Comparison of ENCODE assay signal across 2 cellular contexts in genomic region chr11:61293869-61294716, GRCh38.
TF ChIP-seq lines count a peak whose summit lies in the region.

No MANE protein-coding gene starts in this region.

TF ChIP-seq in Ishikawa, 13 proteins besides CTCF, POLR2A, EP300 and RAD21:
- TF ChIP-seq TEAD4 (IDR thresholded peaks at IDR 0.05) (no peak; the same call in 1 of the 2 replicates), ZBTB7A (IDR thresholded peaks at IDR 0.05; ENCODE audit: low read depth) (peak; percentile 87), MAX (IDR thresholded peaks at IDR 0.05) (peak; percentile 78; the same call in 1 of the 2 replicates), FOXM1 (IDR thresholded peaks at IDR 0.05; ENCODE audit: borderline replicate concordance, low read depth) (no peak), TCF12 (IDR thresholded peaks at IDR 0.05; ENCODE audit: low read depth) (peak; percentile 50; the same call in 1 of the 2 replicates), NFIC (IDR thresholded peaks at IDR 0.05) (peak; percentile 85), CREB1 (IDR thresholded peaks at IDR 0.05; ENCODE audit: low read depth) (no peak), CEBPB (IDR thresholded peaks at IDR 0.05) (no peak), EGR1 (IDR thresholded peaks at IDR 0.05) (peak; percentile 48; the same call in 1 of the 2 replicates), YY1 (IDR thresholded peaks at IDR 0.05; ENCODE audit: low read depth) (no peak), TAF1 (IDR thresholded peaks at IDR 0.05; ENCODE audit: low read depth) (no peak)
- TF ChIP-seq, protein P1, sequence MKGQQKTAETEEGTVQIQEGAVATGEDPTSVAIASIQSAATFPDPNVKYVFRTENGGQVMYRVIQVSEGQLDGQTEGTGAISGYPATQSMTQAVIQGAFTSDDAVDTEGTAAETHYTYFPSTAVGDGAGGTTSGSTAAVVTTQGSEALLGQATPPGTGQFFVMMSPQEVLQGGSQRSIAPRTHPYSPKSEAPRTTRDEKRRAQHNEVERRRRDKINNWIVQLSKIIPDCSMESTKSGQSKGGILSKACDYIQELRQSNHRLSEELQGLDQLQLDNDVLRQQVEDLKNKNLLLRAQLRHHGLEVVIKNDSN (IDR thresholded peaks at IDR 0.05) = no peak
- TF ChIP-seq, protein P2, sequence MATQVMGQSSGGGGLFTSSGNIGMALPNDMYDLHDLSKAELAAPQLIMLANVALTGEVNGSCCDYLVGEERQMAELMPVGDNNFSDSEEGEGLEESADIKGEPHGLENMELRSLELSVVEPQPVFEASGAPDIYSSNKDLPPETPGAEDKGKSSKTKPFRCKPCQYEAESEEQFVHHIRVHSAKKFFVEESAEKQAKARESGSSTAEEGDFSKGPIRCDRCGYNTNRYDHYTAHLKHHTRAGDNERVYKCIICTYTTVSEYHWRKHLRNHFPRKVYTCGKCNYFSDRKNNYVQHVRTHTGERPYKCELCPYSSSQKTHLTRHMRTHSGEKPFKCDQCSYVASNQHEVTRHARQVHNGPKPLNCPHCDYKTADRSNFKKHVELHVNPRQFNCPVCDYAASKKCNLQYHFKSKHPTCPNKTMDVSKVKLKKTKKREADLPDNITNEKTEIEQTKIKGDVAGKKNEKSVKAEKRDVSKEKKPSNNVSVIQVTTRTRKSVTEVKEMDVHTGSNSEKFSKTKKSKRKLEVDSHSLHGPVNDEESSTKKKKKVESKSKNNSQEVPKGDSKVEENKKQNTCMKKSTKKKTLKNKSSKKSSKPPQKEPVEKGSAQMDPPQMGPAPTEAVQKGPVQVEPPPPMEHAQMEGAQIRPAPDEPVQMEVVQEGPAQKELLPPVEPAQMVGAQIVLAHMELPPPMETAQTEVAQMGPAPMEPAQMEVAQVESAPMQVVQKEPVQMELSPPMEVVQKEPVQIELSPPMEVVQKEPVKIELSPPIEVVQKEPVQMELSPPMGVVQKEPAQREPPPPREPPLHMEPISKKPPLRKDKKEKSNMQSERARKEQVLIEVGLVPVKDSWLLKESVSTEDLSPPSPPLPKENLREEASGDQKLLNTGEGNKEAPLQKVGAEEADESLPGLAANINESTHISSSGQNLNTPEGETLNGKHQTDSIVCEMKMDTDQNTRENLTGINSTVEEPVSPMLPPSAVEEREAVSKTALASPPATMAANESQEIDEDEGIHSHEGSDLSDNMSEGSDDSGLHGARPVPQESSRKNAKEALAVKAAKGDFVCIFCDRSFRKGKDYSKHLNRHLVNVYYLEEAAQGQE (IDR thresholded peaks at IDR 0.05; ENCODE audit: low read depth) = no peak
TF ChIP-seq in Ishikawa: peak in this region for 5.

TF ChIP-seq in H1, 55 proteins besides CTCF, POLR2A, EP300 and RAD21 (continues in another document):
- TF ChIP-seq NRF1 (IDR thresholded peaks at IDR 0.05; ENCODE audit: low read depth, low read length) (no peak), USF2 (IDR thresholded peaks at IDR 0.05; ENCODE audit: low read length) (no peak), KDM4A (IDR thresholded peaks at IDR 0.05; ENCODE audit: low read depth, low read length, severe bottlenecking) (no peak), TEAD4 (IDR thresholded peaks at IDR 0.05; ENCODE audit: low read depth, low read length) (no peak), KDM1A (IDR thresholded peaks at IDR 0.05; ENCODE audit: borderline replicate concordance, low read length) (no peak), TBP (IDR thresholded peaks at IDR 0.05; ENCODE audit: low read depth, low read length) (no peak), JUN (IDR thresholded peaks at IDR 0.05; ENCODE audit: low read depth, low read length) (no peak), CTBP2 (IDR thresholded peaks at IDR 0.05; ENCODE audit: borderline replicate concordance, insufficient read depth, insufficient read length, low read length) (no peak), MAX (IDR thresholded peaks at IDR 0.05) (peak; percentile 73; the same call in 1 of the 2 replicates), SIN3A (conservative IDR thresholded peaks at IDR 0.05 in 1 of 2, IDR thresholded peaks at IDR 0.05 in 1 of 2; ENCODE audit: low read depth in 1 of 2, low read length in 2 of 2) (peak; percentile 2 to 32; a peak in 1 of 4 replicates), YY1 (IDR thresholded peaks at IDR 0.05; ENCODE audit: low read depth, low read length) (0 out of 2 replicates have a peak, but pooled peaks have one; percentile 3), TAF1 (IDR thresholded peaks at IDR 0.05; ENCODE audit: low read depth, low read length) (no peak), NANOG (IDR thresholded peaks at IDR 0.05; ENCODE audit: insufficient read depth, low read depth, low read length, poor library complexity, severe bottlenecking) (no peak), RFX5 (IDR thresholded peaks at IDR 0.05; ENCODE audit: borderline replicate concordance, low read depth, low read length) (no peak), RXRA (IDR thresholded peaks at IDR 0.05; ENCODE audit: insufficient read depth, low read depth, low read length) (no peak), HDAC2 (IDR thresholded peaks at IDR 0.05; ENCODE audit: borderline replicate concordance in 1 of 2, low read depth in 2 of 2, low read length in 2 of 2) (peak; percentile 35 to 67; a peak in 1 of 4 replicates), JUND (IDR thresholded peaks at IDR 0.05; ENCODE audit: low read length) (no peak), RNF2 (IDR thresholded peaks at IDR 0.05; ENCODE audit: borderline replicate concordance, low read depth, low read length, missing control alignments, poor library complexity, severe bottlenecking) (no peak), SP4 (IDR thresholded peaks at IDR 0.05; ENCODE audit: low read length) (no peak), E2F6 (IDR thresholded peaks at IDR 0.05) (no peak), SAP30 (IDR thresholded peaks at IDR 0.05; ENCODE audit: insufficient read depth, insufficient replicate concordance, low read length) (no peak), CHD1 (IDR thresholded peaks at IDR 0.05; ENCODE audit: low read depth, low read length) (no peak), SRF (IDR thresholded peaks at IDR 0.05; ENCODE audit: low read depth, low read length) (no peak), GTF2F1 (IDR thresholded peaks at IDR 0.05; ENCODE audit: borderline replicate concordance, low read depth, low read length) (no peak), HDAC6 (IDR thresholded peaks at IDR 0.05; ENCODE audit: low read depth, low read length) (no peak), CREB1 (IDR thresholded peaks at IDR 0.05) (no peak; the same call in 1 of the 2 replicates), PHF8 (conservative IDR thresholded peaks at IDR 0.05; ENCODE audit: low read depth, low read length) (no peak), KDM5A (IDR thresholded peaks at IDR 0.05; ENCODE audit: low read length) (no peak), EZH2 (IDR thresholded peaks at IDR 0.05; ENCODE audit: low read depth, low read length, severe bottlenecking) (no peak), SUZ12 (IDR thresholded peaks at IDR 0.05; ENCODE audit: low read length) (peak; percentile 53; the same call in 1 of the 2 replicates), POU5F1 (IDR thresholded peaks at IDR 0.05; ENCODE audit: low read depth, low read length) (no peak), BRCA1 (IDR thresholded peaks at IDR 0.05; ENCODE audit: low read depth, low read length) (no peak), CHD2 (IDR thresholded peaks at IDR 0.05; ENCODE audit: low read length) (no peak), TAF7 (optimal IDR thresholded peaks at IDR 0.05; ENCODE audit: borderline replicate concordance, low read depth, low read length) (no peak), ZNF274 (IDR thresholded peaks at IDR 0.05; ENCODE audit: borderline replicate concordance, extremely low read depth, low read length) (no peak), TCF12 (IDR thresholded peaks at IDR 0.05; ENCODE audit: low read depth, low read length) (no peak), SP2 (IDR thresholded peaks at IDR 0.05; ENCODE audit: low read length) (no peak), MAFK (IDR thresholded peaks at IDR 0.05; ENCODE audit: low read depth, low read length) (no peak)
- TF ChIP-seq, protein P3, sequence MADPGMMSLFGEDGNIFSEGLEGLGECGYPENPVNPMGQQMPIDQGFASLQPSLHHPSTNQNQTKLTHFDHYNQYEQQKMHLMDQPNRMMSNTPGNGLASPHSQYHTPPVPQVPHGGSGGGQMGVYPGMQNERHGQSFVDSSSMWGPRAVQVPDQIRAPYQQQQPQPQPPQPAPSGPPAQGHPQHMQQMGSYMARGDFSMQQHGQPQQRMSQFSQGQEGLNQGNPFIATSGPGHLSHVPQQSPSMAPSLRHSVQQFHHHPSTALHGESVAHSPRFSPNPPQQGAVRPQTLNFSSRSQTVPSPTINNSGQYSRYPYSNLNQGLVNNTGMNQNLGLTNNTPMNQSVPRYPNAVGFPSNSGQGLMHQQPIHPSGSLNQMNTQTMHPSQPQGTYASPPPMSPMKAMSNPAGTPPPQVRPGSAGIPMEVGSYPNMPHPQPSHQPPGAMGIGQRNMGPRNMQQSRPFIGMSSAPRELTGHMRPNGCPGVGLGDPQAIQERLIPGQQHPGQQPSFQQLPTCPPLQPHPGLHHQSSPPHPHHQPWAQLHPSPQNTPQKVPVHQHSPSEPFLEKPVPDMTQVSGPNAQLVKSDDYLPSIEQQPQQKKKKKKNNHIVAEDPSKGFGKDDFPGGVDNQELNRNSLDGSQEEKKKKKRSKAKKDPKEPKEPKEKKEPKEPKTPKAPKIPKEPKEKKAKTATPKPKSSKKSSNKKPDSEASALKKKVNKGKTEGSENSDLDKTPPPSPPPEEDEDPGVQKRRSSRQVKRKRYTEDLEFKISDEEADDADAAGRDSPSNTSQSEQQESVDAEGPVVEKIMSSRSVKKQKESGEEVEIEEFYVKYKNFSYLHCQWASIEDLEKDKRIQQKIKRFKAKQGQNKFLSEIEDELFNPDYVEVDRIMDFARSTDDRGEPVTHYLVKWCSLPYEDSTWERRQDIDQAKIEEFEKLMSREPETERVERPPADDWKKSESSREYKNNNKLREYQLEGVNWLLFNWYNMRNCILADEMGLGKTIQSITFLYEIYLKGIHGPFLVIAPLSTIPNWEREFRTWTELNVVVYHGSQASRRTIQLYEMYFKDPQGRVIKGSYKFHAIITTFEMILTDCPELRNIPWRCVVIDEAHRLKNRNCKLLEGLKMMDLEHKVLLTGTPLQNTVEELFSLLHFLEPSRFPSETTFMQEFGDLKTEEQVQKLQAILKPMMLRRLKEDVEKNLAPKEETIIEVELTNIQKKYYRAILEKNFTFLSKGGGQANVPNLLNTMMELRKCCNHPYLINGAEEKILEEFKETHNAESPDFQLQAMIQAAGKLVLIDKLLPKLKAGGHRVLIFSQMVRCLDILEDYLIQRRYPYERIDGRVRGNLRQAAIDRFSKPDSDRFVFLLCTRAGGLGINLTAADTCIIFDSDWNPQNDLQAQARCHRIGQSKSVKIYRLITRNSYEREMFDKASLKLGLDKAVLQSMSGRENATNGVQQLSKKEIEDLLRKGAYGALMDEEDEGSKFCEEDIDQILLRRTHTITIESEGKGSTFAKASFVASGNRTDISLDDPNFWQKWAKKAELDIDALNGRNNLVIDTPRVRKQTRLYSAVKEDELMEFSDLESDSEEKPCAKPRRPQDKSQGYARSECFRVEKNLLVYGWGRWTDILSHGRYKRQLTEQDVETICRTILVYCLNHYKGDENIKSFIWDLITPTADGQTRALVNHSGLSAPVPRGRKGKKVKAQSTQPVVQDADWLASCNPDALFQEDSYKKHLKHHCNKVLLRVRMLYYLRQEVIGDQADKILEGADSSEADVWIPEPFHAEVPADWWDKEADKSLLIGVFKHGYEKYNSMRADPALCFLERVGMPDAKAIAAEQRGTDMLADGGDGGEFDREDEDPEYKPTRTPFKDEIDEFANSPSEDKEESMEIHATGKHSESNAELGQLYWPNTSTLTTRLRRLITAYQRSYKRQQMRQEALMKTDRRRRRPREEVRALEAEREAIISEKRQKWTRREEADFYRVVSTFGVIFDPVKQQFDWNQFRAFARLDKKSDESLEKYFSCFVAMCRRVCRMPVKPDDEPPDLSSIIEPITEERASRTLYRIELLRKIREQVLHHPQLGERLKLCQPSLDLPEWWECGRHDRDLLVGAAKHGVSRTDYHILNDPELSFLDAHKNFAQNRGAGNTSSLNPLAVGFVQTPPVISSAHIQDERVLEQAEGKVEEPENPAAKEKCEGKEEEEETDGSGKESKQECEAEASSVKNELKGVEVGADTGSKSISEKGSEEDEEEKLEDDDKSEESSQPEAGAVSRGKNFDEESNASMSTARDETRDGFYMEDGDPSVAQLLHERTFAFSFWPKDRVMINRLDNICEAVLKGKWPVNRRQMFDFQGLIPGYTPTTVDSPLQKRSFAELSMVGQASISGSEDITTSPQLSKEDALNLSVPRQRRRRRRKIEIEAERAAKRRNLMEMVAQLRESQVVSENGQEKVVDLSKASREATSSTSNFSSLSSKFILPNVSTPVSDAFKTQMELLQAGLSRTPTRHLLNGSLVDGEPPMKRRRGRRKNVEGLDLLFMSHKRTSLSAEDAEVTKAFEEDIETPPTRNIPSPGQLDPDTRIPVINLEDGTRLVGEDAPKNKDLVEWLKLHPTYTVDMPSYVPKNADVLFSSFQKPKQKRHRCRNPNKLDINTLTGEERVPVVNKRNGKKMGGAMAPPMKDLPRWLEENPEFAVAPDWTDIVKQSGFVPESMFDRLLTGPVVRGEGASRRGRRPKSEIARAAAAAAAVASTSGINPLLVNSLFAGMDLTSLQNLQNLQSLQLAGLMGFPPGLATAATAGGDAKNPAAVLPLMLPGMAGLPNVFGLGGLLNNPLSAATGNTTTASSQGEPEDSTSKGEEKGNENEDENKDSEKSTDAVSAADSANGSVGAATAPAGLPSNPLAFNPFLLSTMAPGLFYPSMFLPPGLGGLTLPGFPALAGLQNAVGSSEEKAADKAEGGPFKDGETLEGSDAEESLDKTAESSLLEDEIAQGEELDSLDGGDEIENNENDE (IDR thresholded peaks at IDR 0.05; ENCODE audit: insufficient replicate concordance, low read length) = no peak
- TF ChIP-seq, protein P4, sequence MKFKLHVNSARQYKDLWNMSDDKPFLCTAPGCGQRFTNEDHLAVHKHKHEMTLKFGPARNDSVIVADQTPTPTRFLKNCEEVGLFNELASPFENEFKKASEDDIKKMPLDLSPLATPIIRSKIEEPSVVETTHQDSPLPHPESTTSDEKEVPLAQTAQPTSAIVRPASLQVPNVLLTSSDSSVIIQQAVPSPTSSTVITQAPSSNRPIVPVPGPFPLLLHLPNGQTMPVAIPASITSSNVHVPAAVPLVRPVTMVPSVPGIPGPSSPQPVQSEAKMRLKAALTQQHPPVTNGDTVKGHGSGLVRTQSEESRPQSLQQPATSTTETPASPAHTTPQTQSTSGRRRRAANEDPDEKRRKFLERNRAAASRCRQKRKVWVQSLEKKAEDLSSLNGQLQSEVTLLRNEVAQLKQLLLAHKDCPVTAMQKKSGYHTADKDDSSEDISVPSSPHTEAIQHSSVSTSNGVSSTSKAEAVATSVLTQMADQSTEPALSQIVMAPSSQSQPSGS (IDR thresholded peaks at IDR 0.05; ENCODE audit: low read length) = no peak
